In the genomic region with DNA sequence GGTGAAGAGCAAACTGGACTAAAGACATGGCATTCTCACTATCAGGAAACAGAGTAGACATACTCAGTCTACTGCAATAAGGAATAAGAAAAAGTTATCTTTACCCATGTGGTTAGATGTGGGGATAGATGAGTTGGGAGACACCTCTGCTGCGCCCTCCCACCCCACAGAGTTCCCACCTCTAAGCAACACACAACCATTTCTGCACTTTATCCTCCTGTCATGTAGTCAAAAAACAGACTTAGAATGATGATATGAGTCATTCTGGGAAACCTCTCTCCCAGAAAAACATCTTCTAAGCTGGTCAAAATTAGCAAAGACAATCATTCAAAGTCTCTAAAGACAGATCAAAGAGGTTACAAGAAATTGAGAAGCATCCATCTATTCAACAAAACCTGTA, we compare ENCODE assay signal across 28 cellular contexts.
DNase-seq lines count a peak whose midpoint lies in the region; ATAC-seq, FAIRE-seq and TF ChIP-seq lines count a peak whose summit lies in the region.
"Had no signal": no experiment of that assay in that cellular context is flagged by ENCODE, and none has a peak within 500 bp of the region (broad histone marks: within the 10 kb centered on the region; RNA-seq: fewer than 3 reads in every experiment).

No MANE protein-coding gene starts in this region.

- H3K27me3 Mint-ChIP-seq in activated CD4-positive, alpha-beta memory T cell treated with anti-CD3 and anti-CD28 coated beads for 36 hours: no peaks in the 10 kb centered on the region
- H3K27me3 Mint-ChIP-seq in activated CD4-positive, alpha-beta memory T cell treated with anti-CD3 and anti-CD28 coated beads, Interleukin-2, amount 10 ng/mL, durations not matched to agents 7 days and 5 days: no peaks in the 10 kb centered on the region
- H3K27me3 Mint-ChIP-seq in activated T-helper 1 cell treated with anti-CD3 and anti-CD28 coated beads, Interleukin-12 subunit alpha, Interleukin-12 subunit beta, Interleukin-2, Interleukin-4 antibody, amounts not matched to agents 30 ng/mL and 10 ng/mL and 1 ng/mL, durations not matched to agents 14 hours and 24 hours and 36 hours (ENCODE audit: insufficient read depth): no peaks in the 10 kb centered on the region
- H3K27me3 Mint-ChIP-seq: stimulated activated naive B cell treated with anti-CD40 and anti-IgM and Interleukin-4, amounts not matched to agents 10 μg/mL and 1 μg/mL and 100 μg/mL, for 72 hours had no signal

- ATAC-seq in stimulated activated effector memory CD8-positive, alpha-beta T cell treated with anti-CD3 and anti-CD28 coated beads, Interleukin-12 subunit alpha, Interleukin-12 subunit beta, amount 100 ng/mL, for 72 hours: peak; percentile 51
- ATAC-seq: left colon; stimulated activated naive B cell treated with anti-CD40 and anti-IgM and Interleukin-4, amounts not matched to agents 10 μg/mL and 1 μg/mL and 100 μg/mL, for 72 hours had no signal

- peak; percentile 16 for DNase-seq in activated CD4-positive, alpha-beta memory T cell treated with anti-CD3 and anti-CD28 coated beads for 36 hours
- DNase-seq in activated CD4-positive, alpha-beta memory T cell treated with anti-CD3 and anti-CD28 coated beads, Interleukin-2, amount 10 ng/mL, durations not matched to agents 7 days and 5 days: no peak
- DNase-seq in activated T-helper 1 cell treated with anti-CD3 and anti-CD28 coated beads, Interleukin-12 subunit alpha, Interleukin-12 subunit beta, Interleukin-2, Interleukin-4 antibody, amounts not matched to agents 30 ng/mL and 10 ng/mL and 1 ng/mL, durations not matched to agents 14 hours and 24 hours and 36 hours (ENCODE audit: low spot score): no peak
- peak; percentile 37 for DNase-seq in fibroblast of villous mesenchyme (ENCODE audit: low read depth)
- DNase-seq in stimulated activated effector memory CD8-positive, alpha-beta T cell treated with anti-CD3 and anti-CD28 coated beads, Interleukin-12 subunit alpha, Interleukin-12 subunit beta, amount 100 ng/mL, for 72 hours (ENCODE audit: low spot score in 2 of 2): no peak
- no peak for DNase-seq in HTR-8/SVneo (ENCODE audit: insufficient read length, low spot score)
- DNase-seq in brain microvascular endothelial cell: no peak
- no peak for DNase-seq in AG20443 (ENCODE audit: low spot score)
- DNase-seq: activated naive CD4-positive, alpha-beta T cell treated with anti-CD3 and anti-CD28 coated beads, Interleukin-2, amount 50 U/mL, for 16 hours; activated T-cell treated with anti-CD3 and anti-CD28 coated beads, Interleukin-2, amount 50 U/mL, for 4 hours; COR-L47; DMS79; effector CD4-positive, alpha-beta T cell; heart left ventricle; left colon; NCI-H1436; NCI-H524; occipital lobe; Peyer's patch; SJCRH30; spleen; stimulated activated CD4-positive, alpha-beta T cell treated with anti-CD3 and anti-CD28 coated beads, Interleukin-4, amount 100 ng/mL, for 1 hour; stimulated activated naive B cell treated with anti-CD40 and anti-IgM and Interleukin-4, amounts not matched to agents 10 μg/mL and 1 μg/mL and 100 μg/mL, for 72 hours had no signal

- H3K4me1 Mint-ChIP-seq in activated CD4-positive, alpha-beta memory T cell treated with anti-CD3 and anti-CD28 coated beads for 36 hours (ENCODE audit: low read depth): peaks cover 28% of the 10 kb centered on the region
- H3K4me1 Mint-ChIP-seq in activated CD4-positive, alpha-beta memory T cell treated with anti-CD3 and anti-CD28 coated beads, Interleukin-2, amount 10 ng/mL, durations not matched to agents 7 days and 5 days: peaks cover 29% of the 10 kb centered on the region
- peaks cover 33% of the 10 kb centered on the region for H3K4me1 Mint-ChIP-seq in activated T-helper 1 cell treated with anti-CD3 and anti-CD28 coated beads, Interleukin-12 subunit alpha, Interleukin-12 subunit beta, Interleukin-2, Interleukin-4 antibody, amounts not matched to agents 30 ng/mL and 10 ng/mL and 1 ng/mL, durations not matched to agents 14 hours and 24 hours and 36 hours (ENCODE audit: low read depth)
- H3K4me1 Mint-ChIP-seq in stimulated activated effector memory CD8-positive, alpha-beta T cell treated with anti-CD3 and anti-CD28 coated beads, Interleukin-12 subunit alpha, Interleukin-12 subunit beta, amount 100 ng/mL, for 72 hours: peaks cover 33% of the 10 kb centered on the region

- TF ChIP-seq CTCF in fibroblast of villous mesenchyme (IDR thresholded peaks at IDR 0.05; ENCODE audit: insufficient read depth, low read depth, low read length) (no peak), brain microvascular endothelial cell (IDR thresholded peaks at IDR 0.05; ENCODE audit: low read depth, low read length, missing control alignments) (no peak)

- H3K9me3 Mint-ChIP-seq in activated CD4-positive, alpha-beta memory T cell treated with anti-CD3 and anti-CD28 coated beads for 36 hours: no peaks in the 10 kb centered on the region
- no peaks in the 10 kb centered on the region for H3K9me3 Mint-ChIP-seq in activated CD4-positive, alpha-beta memory T cell treated with anti-CD3 and anti-CD28 coated beads, Interleukin-2, amount 10 ng/mL, durations not matched to agents 7 days and 5 days
- no peaks in the 10 kb centered on the region for H3K9me3 Mint-ChIP-seq in activated T-helper 1 cell treated with anti-CD3 and anti-CD28 coated beads, Interleukin-12 subunit alpha, Interleukin-12 subunit beta, Interleukin-2, Interleukin-4 antibody, amounts not matched to agents 30 ng/mL and 10 ng/mL and 1 ng/mL, durations not matched to agents 14 hours and 24 hours and 36 hours
- no peaks in the 10 kb centered on the region for H3K9me3 Mint-ChIP-seq in stimulated activated effector memory CD8-positive, alpha-beta T cell treated with anti-CD3 and anti-CD28 coated beads, Interleukin-12 subunit alpha, Interleukin-12 subunit beta, amount 100 ng/mL, for 72 hours
- H3K9me3 Mint-ChIP-seq: stimulated activated naive B cell treated with anti-CD40 and anti-IgM and Interleukin-4, amounts not matched to agents 10 μg/mL and 1 μg/mL and 100 μg/mL, for 72 hours had no signal

- in situ Hi-C loops in brain microvascular endothelial cell (cut with HindIII; ENCODE audit: low pct_ligation_motif_present, low sequenced_read_pairs): no loop called here

- H3K27ac ChIP-seq in brain microvascular endothelial cell: no peak overlapping the region
- H3K27ac ChIP-seq: heart left ventricle, Peyer's patch, right atrium auricular region, SJCRH30, spleen, testis had no signal

- H3K27me3 ChIP-seq in brain microvascular endothelial cell (replicated peaks): no peaks in the 10 kb centered on the region
- H3K27me3 ChIP-seq: heart left ventricle, Peyer's patch, right atrium auricular region, SJCRH30, spleen, testis had no signal

- H3K4me3 Mint-ChIP-seq in activated CD4-positive, alpha-beta memory T cell treated with anti-CD3 and anti-CD28 coated beads for 36 hours: no peak overlapping the region
- no peak overlapping the region for H3K4me3 Mint-ChIP-seq in activated CD4-positive, alpha-beta memory T cell treated with anti-CD3 and anti-CD28 coated beads, Interleukin-2, amount 10 ng/mL, durations not matched to agents 7 days and 5 days
- H3K4me3 Mint-ChIP-seq in activated T-helper 1 cell treated with anti-CD3 and anti-CD28 coated beads, Interleukin-12 subunit alpha, Interleukin-12 subunit beta, Interleukin-2, Interleukin-4 antibody, amounts not matched to agents 30 ng/mL and 10 ng/mL and 1 ng/mL, durations not matched to agents 14 hours and 24 hours and 36 hours: no peak overlapping the region
- H3K4me3 Mint-ChIP-seq in stimulated activated effector memory CD8-positive, alpha-beta T cell treated with anti-CD3 and anti-CD28 coated beads, Interleukin-12 subunit alpha, Interleukin-12 subunit beta, amount 100 ng/mL, for 72 hours: no peak overlapping the region
- H3K4me3 Mint-ChIP-seq: activated T-cell treated with anti-CD3 and anti-CD28 coated beads, Interleukin-2, amount 50 U/mL, for 4 hours; stimulated activated naive B cell treated with anti-CD40 and anti-IgM and Interleukin-4, amounts not matched to agents 10 μg/mL and 1 μg/mL and 100 μg/mL, for 72 hours had no signal

- intact Hi-C loops in activated CD4-positive, alpha-beta memory T cell treated with anti-CD3 and anti-CD28 coated beads for 36 hours (cut with micrococcal nuclease): no loop called here
- intact Hi-C loops in activated T-helper 1 cell treated with anti-CD3 and anti-CD28 coated beads, Interleukin-12 subunit alpha, Interleukin-12 subunit beta, Interleukin-2, Interleukin-4 antibody, amounts not matched to agents 30 ng/mL and 10 ng/mL and 1 ng/mL, durations not matched to agents 14 hours and 24 hours and 36 hours (cut with micrococcal nuclease): no loop called here

- H3K36me3 ChIP-seq in brain microvascular endothelial cell (replicated peaks): peaks cover 12% of the 10 kb centered on the region

- H3K36me3 Mint-ChIP-seq in activated CD4-positive, alpha-beta memory T cell treated with anti-CD3 and anti-CD28 coated beads for 36 hours: peaks cover 43% of the 10 kb centered on the region
- peaks cover 65% of the 10 kb centered on the region for H3K36me3 Mint-ChIP-seq in activated CD4-positive, alpha-beta memory T cell treated with anti-CD3 and anti-CD28 coated beads, Interleukin-2, amount 10 ng/mL, durations not matched to agents 7 days and 5 days (ENCODE audit: low read depth)
- H3K36me3 Mint-ChIP-seq in activated T-helper 1 cell treated with anti-CD3 and anti-CD28 coated beads, Interleukin-12 subunit alpha, Interleukin-12 subunit beta, Interleukin-2, Interleukin-4 antibody, amounts not matched to agents 30 ng/mL and 10 ng/mL and 1 ng/mL, durations not matched to agents 14 hours and 24 hours and 36 hours (ENCODE audit: low read depth): peaks cover 41% of the 10 kb centered on the region
- H3K36me3 Mint-ChIP-seq in stimulated activated effector memory CD8-positive, alpha-beta T cell treated with anti-CD3 and anti-CD28 coated beads, Interleukin-12 subunit alpha, Interleukin-12 subunit beta, amount 100 ng/mL, for 72 hours: peaks cover 92% of the 10 kb centered on the region

- FAIRE-seq in HTR-8/SVneo (lab: Jason Lieb, UNC): no peak
- FAIRE-seq: GM18507, H1, urothelium cell line had no signal

- POLR2A ChIA-PET in activated CD4-positive, alpha-beta memory T cell treated with anti-CD3 and anti-CD28 coated beads for 36 hours (lab: Charles Lee): no interaction called here
- POLR2A ChIA-PET in activated CD4-positive, alpha-beta memory T cell treated with anti-CD3 and anti-CD28 coated beads, Interleukin-2, amount 10 ng/mL, durations not matched to agents 7 days and 5 days (lab: Charles Lee): no interaction called here

- H3K4me3 ChIP-seq in fibroblast of villous mesenchyme (ENCODE audit: low read depth, low read length): no peak overlapping the region
- H3K4me3 ChIP-seq in brain microvascular endothelial cell (ENCODE audit: low read depth, low read length): no peak overlapping the region
- H3K4me3 ChIP-seq: heart left ventricle, Peyer's patch, right atrium auricular region, SJCRH30, spleen, testis had no signal

- CTCF ChIA-PET in activated CD4-positive, alpha-beta memory T cell treated with anti-CD3 and anti-CD28 coated beads for 36 hours (lab: Charles Lee): interaction anchor here (1.4 kb wide), 1 partner anchor 19 kb away, joined by 3 read pairs; no protein-coding TSS in a partner anchor
- CTCF ChIA-PET in activated CD4-positive, alpha-beta memory T cell treated with anti-CD3 and anti-CD28 coated beads, Interleukin-2, amount 10 ng/mL, durations not matched to agents 7 days and 5 days (lab: Charles Lee): interaction anchor here (0.8 to 1.5 kb wide), 2 partner anchors 8 to 12 kb away, joined by 3 to 4 read pairs; no protein-coding TSS in a partner anchor

- no peak overlapping the region for H3K27ac Mint-ChIP-seq in activated CD4-positive, alpha-beta memory T cell treated with anti-CD3 and anti-CD28 coated beads for 36 hours
- H3K27ac Mint-ChIP-seq in activated CD4-positive, alpha-beta memory T cell treated with anti-CD3 and anti-CD28 coated beads, Interleukin-2, amount 10 ng/mL, durations not matched to agents 7 days and 5 days: no peak overlapping the region
- peak overlapping the region; percentile 18 for H3K27ac Mint-ChIP-seq in activated T-helper 1 cell treated with anti-CD3 and anti-CD28 coated beads, Interleukin-12 subunit alpha, Interleukin-12 subunit beta, Interleukin-2, Interleukin-4 antibody, amounts not matched to agents 30 ng/mL and 10 ng/mL and 1 ng/mL, durations not matched to agents 14 hours and 24 hours and 36 hours
- peak overlapping the region; percentile 44 for H3K27ac Mint-ChIP-seq in stimulated activated effector memory CD8-positive, alpha-beta T cell treated with anti-CD3 and anti-CD28 coated beads, Interleukin-12 subunit alpha, Interleukin-12 subunit beta, amount 100 ng/mL, for 72 hours
- H3K27ac Mint-ChIP-seq: stimulated activated naive B cell treated with anti-CD40 and anti-IgM and Interleukin-4, amounts not matched to agents 10 μg/mL and 1 μg/mL and 100 μg/mL, for 72 hours had no signal

Comparison
In these comparisons a context has a peak if more than half of its experiments do, and no peak if none do; other contexts are left out.
1. DNase-seq: peak in activated CD4-positive, alpha-beta memory T cell treated with anti-CD3 and anti-CD28 coated beads for 36 hours (single experiment) and fibroblast of villous mesenchyme (single experiment); none in activated CD4-positive, alpha-beta memory T cell treated with anti-CD3 and anti-CD28 coated beads, Interleukin-2, amount 10 ng/mL, durations not matched to agents 7 days and 5 days (single experiment), activated T-helper 1 cell treated with anti-CD3 and anti-CD28 coated beads, Interleukin-12 subunit alpha, Interleukin-12 subunit beta, Interleukin-2, Interleukin-4 antibody, amounts not matched to agents 30 ng/mL and 10 ng/mL and 1 ng/mL, durations not matched to agents 14 hours and 24 hours and 36 hours (single experiment), stimulated activated effector memory CD8-positive, alpha-beta T cell treated with anti-CD3 and anti-CD28 coated beads, Interleukin-12 subunit alpha, Interleukin-12 subunit beta, amount 100 ng/mL, for 72 hours (0 of 2), HTR-8/SVneo (single experiment), brain microvascular endothelial cell (single experiment) and AG20443 (single experiment).
2. H3K27ac Mint-ChIP-seq: peak in activated T-helper 1 cell treated with anti-CD3 and anti-CD28 coated beads, Interleukin-12 subunit alpha, Interleukin-12 subunit beta, Interleukin-2, Interleukin-4 antibody, amounts not matched to agents 30 ng/mL and 10 ng/mL and 1 ng/mL, durations not matched to agents 14 hours and 24 hours and 36 hours (single experiment) and stimulated activated effector memory CD8-positive, alpha-beta T cell treated with anti-CD3 and anti-CD28 coated beads, Interleukin-12 subunit alpha, Interleukin-12 subunit beta, amount 100 ng/mL, for 72 hours (single experiment); none in activated CD4-positive, alpha-beta memory T cell treated with anti-CD3 and anti-CD28 coated beads for 36 hours (single experiment) and activated CD4-positive, alpha-beta memory T cell treated with anti-CD3 and anti-CD28 coated beads, Interleukin-2, amount 10 ng/mL, durations not matched to agents 7 days and 5 days (single experiment).